Comparison of ENCODE assay signal across 2 cellular contexts in the genomic region with DNA sequence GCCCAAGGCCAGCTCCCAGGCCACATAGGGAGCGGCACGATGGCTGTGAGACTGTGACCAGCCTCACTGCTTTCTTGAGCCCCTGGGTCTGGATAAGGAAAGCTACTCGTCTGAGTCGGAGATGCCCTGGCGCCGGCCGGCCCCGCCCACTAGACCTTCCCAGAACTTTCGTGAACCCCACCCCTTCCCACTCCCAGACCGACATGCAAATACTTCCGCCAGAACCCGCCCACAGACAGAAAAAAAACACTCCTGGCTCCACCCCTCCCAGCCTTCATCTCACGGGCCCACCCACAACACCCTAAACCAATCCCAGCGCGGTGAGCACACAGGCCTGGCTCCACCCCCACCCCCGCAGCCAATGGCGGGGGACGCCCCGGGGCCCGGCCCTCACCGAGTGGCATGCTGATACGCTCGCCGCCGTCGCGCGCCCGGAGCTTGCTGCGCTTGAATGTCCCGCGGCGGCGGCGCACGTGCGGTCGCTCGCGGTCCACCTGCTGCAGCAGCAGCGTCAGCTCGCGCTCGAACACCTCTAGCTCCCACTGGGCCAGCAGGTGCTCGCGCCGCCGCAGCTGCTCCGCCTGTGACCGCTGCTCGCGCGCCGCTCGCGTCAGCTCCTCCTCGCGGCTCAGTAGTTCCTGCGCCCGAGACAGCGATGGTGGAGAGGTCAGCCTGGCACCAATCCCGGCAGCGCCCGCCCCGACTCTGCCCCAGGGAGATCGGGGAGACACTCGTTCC.
TF ChIP-seq lines count a peak whose summit lies in the region.

No MANE protein-coding gene starts in this region.

TF ChIP-seq in WTC11, 78 proteins besides CTCF, POLR2A, EP300 and RAD21 (continues in another document):
- TF ChIP-seq SP1 (CRISPR knock-in tag; conservative IDR thresholded peaks at IDR 0.05), result peak; percentile 97
- TF ChIP-seq ATF1 (CRISPR knock-in tag; IDR thresholded peaks at IDR 0.05), result peak; percentile 98
- peak; percentile 98 for TF ChIP-seq ARID4B (CRISPR knock-in tag; IDR thresholded peaks at IDR 0.05; ENCODE audit: borderline replicate concordance)
- TF ChIP-seq ZNF317 (CRISPR knock-in tag; IDR thresholded peaks at IDR 0.05; ENCODE audit: borderline replicate concordance, low read depth), result peak; percentile 81
- no peak for TF ChIP-seq PRRX2 (CRISPR knock-in tag; IDR thresholded peaks at IDR 0.05)
- TF ChIP-seq, protein P1, sequence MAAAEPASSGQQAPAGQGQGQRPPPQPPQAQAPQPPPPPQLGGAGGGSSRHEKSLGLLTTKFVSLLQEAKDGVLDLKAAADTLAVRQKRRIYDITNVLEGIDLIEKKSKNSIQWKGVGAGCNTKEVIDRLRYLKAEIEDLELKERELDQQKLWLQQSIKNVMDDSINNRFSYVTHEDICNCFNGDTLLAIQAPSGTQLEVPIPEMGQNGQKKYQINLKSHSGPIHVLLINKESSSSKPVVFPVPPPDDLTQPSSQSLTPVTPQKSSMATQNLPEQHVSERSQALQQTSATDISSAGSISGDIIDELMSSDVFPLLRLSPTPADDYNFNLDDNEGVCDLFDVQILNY (CRISPR knock-in tag; IDR thresholded peaks at IDR 0.05), result peak; percentile 98
- TF ChIP-seq CREB1 (CRISPR knock-in tag; IDR thresholded peaks at IDR 0.05), result peak; percentile 98
- peak; percentile 95; the same call in 1 of the 2 replicates for TF ChIP-seq NR3C1 (CRISPR knock-in tag; conservative IDR thresholded peaks at IDR 0.05; ENCODE audit: low read depth)
- TF ChIP-seq MAX (CRISPR knock-in tag; IDR thresholded peaks at IDR 0.05), result peak; percentile 100
- peak; percentile 93; the same call in 1 of the 2 replicates for TF ChIP-seq AFF4 (CRISPR knock-in tag; IDR thresholded peaks at IDR 0.05; ENCODE audit: borderline replicate concordance)
- peak; percentile 71 for TF ChIP-seq NFYB (CRISPR knock-in tag; conservative IDR thresholded peaks at IDR 0.05; ENCODE audit: low read depth)
- TF ChIP-seq RORB (CRISPR knock-in tag; IDR thresholded peaks at IDR 0.05), result no peak
- TF ChIP-seq KAT7 (CRISPR knock-in tag; IDR thresholded peaks at IDR 0.05; ENCODE audit: borderline replicate concordance), result no peak; the same call in 1 of the 2 replicates
- peak; percentile 88 for TF ChIP-seq USF1 (CRISPR knock-in tag; IDR thresholded peaks at IDR 0.05)
- peak; percentile 98 for TF ChIP-seq FOXK1 (CRISPR knock-in tag; IDR thresholded peaks at IDR 0.05)
- TF ChIP-seq ZNF396 (CRISPR knock-in tag; IDR thresholded peaks at IDR 0.05; ENCODE audit: borderline replicate concordance), result no peak

TF ChIP-seq in neural cell, 6 proteins besides CTCF, POLR2A, EP300 and RAD21:
- peak; percentile 100 for TF ChIP-seq MXI1 (conservative IDR thresholded peaks at IDR 0.05; ENCODE audit: poor library complexity, severe bottlenecking)
- TF ChIP-seq SMC3 (conservative IDR thresholded peaks at IDR 0.05; ENCODE audit: poor library complexity), result peak; percentile 57
- no peak for TF ChIP-seq EZH2 (IDR thresholded peaks at IDR 0.05; ENCODE audit: borderline replicate concordance, insufficient read depth, low read length, poor library complexity, severe bottlenecking)
- TF ChIP-seq, protein P2, sequence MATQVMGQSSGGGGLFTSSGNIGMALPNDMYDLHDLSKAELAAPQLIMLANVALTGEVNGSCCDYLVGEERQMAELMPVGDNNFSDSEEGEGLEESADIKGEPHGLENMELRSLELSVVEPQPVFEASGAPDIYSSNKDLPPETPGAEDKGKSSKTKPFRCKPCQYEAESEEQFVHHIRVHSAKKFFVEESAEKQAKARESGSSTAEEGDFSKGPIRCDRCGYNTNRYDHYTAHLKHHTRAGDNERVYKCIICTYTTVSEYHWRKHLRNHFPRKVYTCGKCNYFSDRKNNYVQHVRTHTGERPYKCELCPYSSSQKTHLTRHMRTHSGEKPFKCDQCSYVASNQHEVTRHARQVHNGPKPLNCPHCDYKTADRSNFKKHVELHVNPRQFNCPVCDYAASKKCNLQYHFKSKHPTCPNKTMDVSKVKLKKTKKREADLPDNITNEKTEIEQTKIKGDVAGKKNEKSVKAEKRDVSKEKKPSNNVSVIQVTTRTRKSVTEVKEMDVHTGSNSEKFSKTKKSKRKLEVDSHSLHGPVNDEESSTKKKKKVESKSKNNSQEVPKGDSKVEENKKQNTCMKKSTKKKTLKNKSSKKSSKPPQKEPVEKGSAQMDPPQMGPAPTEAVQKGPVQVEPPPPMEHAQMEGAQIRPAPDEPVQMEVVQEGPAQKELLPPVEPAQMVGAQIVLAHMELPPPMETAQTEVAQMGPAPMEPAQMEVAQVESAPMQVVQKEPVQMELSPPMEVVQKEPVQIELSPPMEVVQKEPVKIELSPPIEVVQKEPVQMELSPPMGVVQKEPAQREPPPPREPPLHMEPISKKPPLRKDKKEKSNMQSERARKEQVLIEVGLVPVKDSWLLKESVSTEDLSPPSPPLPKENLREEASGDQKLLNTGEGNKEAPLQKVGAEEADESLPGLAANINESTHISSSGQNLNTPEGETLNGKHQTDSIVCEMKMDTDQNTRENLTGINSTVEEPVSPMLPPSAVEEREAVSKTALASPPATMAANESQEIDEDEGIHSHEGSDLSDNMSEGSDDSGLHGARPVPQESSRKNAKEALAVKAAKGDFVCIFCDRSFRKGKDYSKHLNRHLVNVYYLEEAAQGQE (IDR thresholded peaks at IDR 0.05; ENCODE audit: borderline replicate concordance), result no peak
- TF ChIP-seq POLR2AphosphoS5 (IDR thresholded peaks at IDR 0.05), result no peak
- no peak for TF ChIP-seq TAF1 (IDR thresholded peaks at IDR 0.05; ENCODE audit: low read depth)
